Comparison of ENCODE assay signal across 18 cellular contexts in the genomic region with DNA sequence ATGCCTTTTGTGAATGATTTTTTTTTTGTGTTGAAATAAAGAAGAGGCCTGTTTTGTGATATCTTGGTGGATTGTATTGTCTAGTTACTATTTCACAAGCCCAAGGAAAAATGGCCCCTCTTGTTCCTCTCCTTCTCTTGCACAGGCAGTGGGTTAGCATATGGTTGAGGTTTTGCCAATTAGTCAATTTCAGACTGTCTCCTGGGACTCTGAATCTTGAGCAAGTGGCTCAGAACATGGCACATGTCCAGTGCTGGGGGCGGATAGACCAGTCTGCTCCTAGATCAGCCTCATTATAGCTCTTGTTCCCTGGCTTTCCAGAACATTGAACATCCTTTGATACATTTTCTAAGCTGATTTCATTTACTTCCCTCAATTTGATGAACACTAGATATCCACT.
DNase-seq lines count a peak whose midpoint lies in the region; ATAC-seq and TF ChIP-seq lines count a peak whose summit lies in the region.
"Had no signal": no experiment of that assay in that cellular context is flagged by ENCODE, and none has a peak within 500 bp of the region (broad histone marks: within the 10 kb centered on the region; RNA-seq: fewer than 3 reads in every experiment).

No MANE protein-coding gene starts in this region.

- no peaks in the 10 kb centered on the region for H3K27me3 ChIP-seq in IMR-90 (ENCODE audit: control insufficient read depth, insufficient read depth, low read length)
- no peaks in the 10 kb centered on the region for H3K27me3 ChIP-seq in neuronal stem cell (ENCODE audit: control insufficient read depth in 3 of 3, insufficient read depth in 3 of 3, low read depth in 1 of 3, low read length in 3 of 3)
- no peaks in the 10 kb centered on the region for H3K27me3 ChIP-seq in lower lobe of right lung (ENCODE audit: low read depth)
- H3K27me3 ChIP-seq: BLaER1 had no signal

- no peak overlapping the region for H3K56ac ChIP-seq in IMR-90 (ENCODE audit: extremely low read depth, insufficient read depth, low read length)

- H4K5ac ChIP-seq in IMR-90 (ENCODE audit: low read depth, low read length), result no peak overlapping the region

- H3K9ac ChIP-seq in IMR-90 (ENCODE audit: low read depth, low read length) (no peak overlapping the region), neuronal stem cell (ENCODE audit: low read depth, low read length, poor library complexity) (no peak overlapping the region)
- H3K9ac ChIP-seq: BLaER1, parathyroid adenoma had no signal

- H2BK120ac ChIP-seq in IMR-90 (ENCODE audit: low read depth, low read length) (no peak overlapping the region), neuronal stem cell (ENCODE audit: low read depth, low read length) (no peak overlapping the region)

- H3K9me1 ChIP-seq in IMR-90 (ENCODE audit: insufficient read depth, low read length), result no peaks in the 10 kb centered on the region

- no peak overlapping the region for H3K4me3 Mint-ChIP-seq in HFFc6
- H3K4me3 Mint-ChIP-seq: natural killer cell; stimulated activated naive CD8-positive, alpha-beta T cell treated with anti-CD3 and anti-CD28 coated beads, Interleukin-15, Interleukin-2, amounts not matched to agents 100 ng/mL and 50 ng/mL, for 24 hours; type B pancreatic cell had no signal

- H3K36me3 Mint-ChIP-seq in HFFc6 (ENCODE audit: low read depth), result no peaks in the 10 kb centered on the region
- H3K36me3 Mint-ChIP-seq: natural killer cell, type B pancreatic cell had no signal

- H4K91ac ChIP-seq in IMR-90 (ENCODE audit: insufficient read depth, low read depth, low read length) (no peak overlapping the region), neuronal stem cell (ENCODE audit: low read depth, low read length, poor library complexity) (no peak overlapping the region)

- CTCF ChIA-PET in IMR-90 (lab: Yijun Ruan, JAX), result no interaction called here

- no peak for TF ChIP-seq POLR2A in IMR-90 (IDR thresholded peaks at IDR 0.05; ENCODE audit: low read depth, low read length)

- no peak overlapping the region for H3K4ac ChIP-seq in IMR-90 (ENCODE audit: low read depth, low read length)
- H3K4ac ChIP-seq in neuronal stem cell (ENCODE audit: low read length), result no peak overlapping the region

- TF ChIP-seq RAD21 in IMR-90 (IDR thresholded peaks at IDR 0.05; ENCODE audit: low read length), result no peak

- no TSS peak for BruUV-seq in IMR-90 (replicated peaks; lab: Mats Ljungman, UMichigan)

- no peaks in the 10 kb centered on the region for H4K20me1 ChIP-seq in IMR-90 (ENCODE audit: insufficient read depth, low read length)
- H4K20me1 ChIP-seq: BLaER1 had no signal

- intact Hi-C loops in IMR-90 (cut with micrococcal nuclease) (no loop called here), lower lobe of right lung (cut with DNase I) (no loop called here)

- DNase-seq in IMR-90 (peak; percentile 14), NCI-H69 (lab: John Stamatoyannopoulos, UW) (peak; percentile 90), choroid plexus epithelial cell (ENCODE audit: low read depth) (peak; percentile 83), neuronal stem cell (ENCODE audit: low spot score) (no peak), HFFc6 (no peak), lower lobe of right lung (no peak)
- DNase-seq: activated gamma-delta T cell; hypothalamus; kidney; natural killer cell; stimulated activated CD4-positive, alpha-beta T cell treated with anti-CD3 and anti-CD28 coated beads, Interleukin-2, amount 100 ng/mL, for 48 hours had no signal

- POLR2A ChIA-PET in IMR-90 (lab: Charles Lee; ENCODE audit: unreplicated experiment), result no interaction called here

- H2BK12ac ChIP-seq in neuronal stem cell (ENCODE audit: low read length), result no peak overlapping the region

- no peak overlapping the region for H3K4me3 ChIP-seq in IMR-90 (ENCODE audit: insufficient read depth, low read depth, low read length)
- no peak overlapping the region for H3K4me3 ChIP-seq in choroid plexus epithelial cell (ENCODE audit: low read depth, low read length)
- no peak overlapping the region for H3K4me3 ChIP-seq in neuronal stem cell (ENCODE audit: low read length in 2 of 2)
- no peak overlapping the region for H3K4me3 ChIP-seq in lower lobe of right lung
- H3K4me3 ChIP-seq: BLaER1, HAP-1 had no signal

- no peak overlapping the region for H2AK9ac ChIP-seq in IMR-90 (replicated peaks; ENCODE audit: low read depth, low read length, poor library complexity)

- no peak overlapping the region for H3K27ac Mint-ChIP-seq in HFFc6
- H3K27ac Mint-ChIP-seq: natural killer cell; stimulated activated naive CD8-positive, alpha-beta T cell treated with anti-CD3 and anti-CD28 coated beads, Interleukin-15, Interleukin-2, amounts not matched to agents 100 ng/mL and 50 ng/mL, for 24 hours; type B pancreatic cell had no signal

- H2AFZ ChIP-seq in IMR-90 (replicated peaks; ENCODE audit: low read length, poor library complexity) (no peak overlapping the region), neuronal stem cell (ENCODE audit: low read length) (peak overlapping the region; percentile 36)
- H2AFZ ChIP-seq: parathyroid adenoma had no signal

- 0 out of 2 replicates have a peak, but pooled peaks cover 2% of the 10 kb centered on the region for H3K4me1 ChIP-seq in IMR-90 (ENCODE audit: control insufficient read depth, insufficient read depth, low read length)
- no peaks in the 10 kb centered on the region for H3K4me1 ChIP-seq in neuronal stem cell (ENCODE audit: control insufficient read depth in 2 of 2, insufficient read depth in 1 of 2, low read depth in 1 of 2, low read length in 2 of 2)
- H3K4me1 ChIP-seq in lower lobe of right lung, result no peaks in the 10 kb centered on the region
- H3K4me1 ChIP-seq: BLaER1, HAP-1, parathyroid adenoma had no signal

- H2AK5ac ChIP-seq in IMR-90 (ENCODE audit: low read depth, low read length) (no peak overlapping the region), neuronal stem cell (ENCODE audit: low read depth, low read length) (no peak overlapping the region)

- in situ Hi-C loops in IMR-90 (cut with MboI; ENCODE audit: low sequenced_read_pairs), result no loop called here

- H3K14ac ChIP-seq in IMR-90 (replicated peaks; ENCODE audit: low read depth, low read length), result no peak overlapping the region
- no peak overlapping the region for H3K14ac ChIP-seq in neuronal stem cell (ENCODE audit: low read length)

- no peaks in the 10 kb centered on the region for H3K27me3 Mint-ChIP-seq in HFFc6 (ENCODE audit: insufficient read depth)
- H3K27me3 Mint-ChIP-seq: stimulated activated naive CD8-positive, alpha-beta T cell treated with anti-CD3 and anti-CD28 coated beads, Interleukin-15, Interleukin-2, amounts not matched to agents 100 ng/mL and 50 ng/mL, for 24 hours; type B pancreatic cell had no signal

- H3K4me1 Mint-ChIP-seq in HFFc6 (ENCODE audit: low read depth), result no peaks in the 10 kb centered on the region
- H3K4me1 Mint-ChIP-seq: natural killer cell had no signal

- H3K18ac ChIP-seq in IMR-90 (ENCODE audit: low read depth, low read length) (no peak overlapping the region), neuronal stem cell (ENCODE audit: low read length) (no peak overlapping the region)

- TF ChIP-seq CTCF in IMR-90 (conservative IDR thresholded peaks at IDR 0.05; ENCODE audit: low read depth, low read length), result no peak
- TF ChIP-seq CTCF in choroid plexus epithelial cell (conservative IDR thresholded peaks at IDR 0.05; ENCODE audit: low read depth, low read length), result no peak
- TF ChIP-seq CTCF in HFFc6 (IDR thresholded peaks at IDR 0.05), result no peak
- TF ChIP-seq CTCF in lower lobe of right lung (IDR thresholded peaks at IDR 0.05), result no peak

- H2BK20ac ChIP-seq in IMR-90 (ENCODE audit: low read depth, low read length), result no peak overlapping the region

- no peak overlapping the region for H3K27ac ChIP-seq in IMR-90 (ENCODE audit: insufficient read depth, low read length)
- H3K27ac ChIP-seq in neuronal stem cell (replicated peaks; ENCODE audit: low read length), result no peak overlapping the region
- H3K27ac ChIP-seq in lower lobe of right lung, result no peak overlapping the region
- H3K27ac ChIP-seq: BLaER1, parathyroid adenoma, RWPE1 had no signal

- WGBS in IMR-90 (ENCODE audit: extremely low coverage in 2 of 2, insufficient read length in 1 of 2), 2 experiments, result no CpG with 5 or more reads among the region's 1 CpG
- WGBS in neuronal stem cell (ENCODE audit: extremely low coverage in 2 of 2, insufficient read length in 2 of 2, insufficient replicate concordance in 1 of 2), 2 donors, result no CpG with 5 or more reads among the region's 1 CpG

- ATAC-seq in IMR-90 (ENCODE audit: low read depth), result no peak
- no peak for ATAC-seq in lower lobe of right lung
- no peak for ATAC-seq in HG02571 (IDR thresholded peaks at IDR 0.05; ENCODE audit: unreplicated experiment)
- ATAC-seq: natural killer cell had no signal

- no peak overlapping the region for H3K4me2 ChIP-seq in IMR-90 (ENCODE audit: low read depth, low read length)
- no peak overlapping the region for H3K4me2 ChIP-seq in neuronal stem cell (ENCODE audit: insufficient read depth, low read length, poor library complexity, severe bottlenecking)
- H3K4me2 ChIP-seq: BLaER1 had no signal

- H2BK15ac ChIP-seq in IMR-90 (ENCODE audit: low read depth, low read length) (no peak overlapping the region), neuronal stem cell (ENCODE audit: low read length) (no peak overlapping the region)

- dilution Hi-C loops in IMR-90 (cut with HindIII; ENCODE audit: low sequenced_read_pairs, unreplicated experiment), result no loop called here

- H3K9me3 ChIP-seq in IMR-90 (ENCODE audit: control insufficient read depth, insufficient read depth, low read length), result no peaks in the 10 kb centered on the region
- H3K9me3 ChIP-seq in neuronal stem cell (replicated peaks in 1 of 2; ENCODE audit: control insufficient read depth in 2 of 2, insufficient read depth in 1 of 2, low read depth in 1 of 2, low read length in 2 of 2), result no peaks in the 10 kb centered on the region
- no peaks in the 10 kb centered on the region for H3K9me3 ChIP-seq in lower lobe of right lung
- H3K9me3 ChIP-seq: BLaER1, HAP-1 had no signal

- H3K23ac ChIP-seq in IMR-90 (ENCODE audit: low read depth, low read length) (no peak overlapping the region), neuronal stem cell (ENCODE audit: low read depth, low read length, poor library complexity) (no peak overlapping the region)

- H2BK5ac ChIP-seq in IMR-90 (ENCODE audit: low read depth, low read length, poor library complexity, severe bottlenecking) (no peak overlapping the region), neuronal stem cell (ENCODE audit: low read length) (no peak overlapping the region)

- H3K36me3 ChIP-seq in IMR-90 (ENCODE audit: control insufficient read depth, insufficient read depth, low read length), result no peaks in the 10 kb centered on the region
- H3K36me3 ChIP-seq in neuronal stem cell (replicated peaks in 1 of 2; ENCODE audit: control insufficient read depth in 2 of 2, insufficient read depth in 2 of 2, low read length in 2 of 2), result no peaks in the 10 kb centered on the region
- no peaks in the 10 kb centered on the region for H3K36me3 ChIP-seq in lower lobe of right lung
- H3K36me3 ChIP-seq: BLaER1, HAP-1 had no signal

- H4K8ac ChIP-seq in IMR-90 (ENCODE audit: low read depth in 2 of 2, low read length in 2 of 2) (no peak overlapping the region), neuronal stem cell (ENCODE audit: low read depth, low read length) (no peak overlapping the region)

- peaks cover 8% of the 10 kb centered on the region; the same call in 1 of the 2 replicates for H3K9me3 Mint-ChIP-seq in HFFc6
- H3K9me3 Mint-ChIP-seq: stimulated activated naive CD8-positive, alpha-beta T cell treated with anti-CD3 and anti-CD28 coated beads, Interleukin-15, Interleukin-2, amounts not matched to agents 100 ng/mL and 50 ng/mL, for 24 hours; type B pancreatic cell had no signal

- no peaks in the 10 kb centered on the region for H3K79me1 ChIP-seq in IMR-90 (ENCODE audit: low read depth in 1 of 2, low read length in 2 of 2)
- H3K79me1 ChIP-seq in neuronal stem cell (ENCODE audit: low read depth, low read length), result no peaks in the 10 kb centered on the region

Comparison
In these comparisons a context has a peak if more than half of its experiments do, and no peak if none do; other contexts are left out.
1. DNase-seq: peak in IMR-90 (single experiment), NCI-H69 (single experiment) and choroid plexus epithelial cell (single experiment); none in neuronal stem cell (single experiment), HFFc6 (single experiment) and lower lobe of right lung (single experiment).